2 cellular contexts compared by ENCODE assay signal in genomic region chr6:133889557-133890301, GRCh38.
TF ChIP-seq lines count a peak whose summit lies in the region.

No MANE protein-coding gene starts in this region.

TF ChIP-seq in liver, 16 proteins besides CTCF, POLR2A, EP300 and RAD21:
- TF ChIP-seq ZBTB33 (IDR thresholded peaks at IDR 0.05) (no peak), HNF4G (IDR thresholded peaks at IDR 0.05) (no peak), RXRA (IDR thresholded peaks at IDR 0.05) (no peak), FOXA2 (IDR thresholded peaks at IDR 0.05) (no peak), SP1 (IDR thresholded peaks at IDR 0.05) (no peak), REST (IDR thresholded peaks at IDR 0.05) (no peak), NR2F2 (IDR thresholded peaks at IDR 0.05) (no peak), GABPA (IDR thresholded peaks at IDR 0.05 in 1 of 2, conservative IDR thresholded peaks at IDR 0.05 in 1 of 2) (no peak), HNF4A (conservative IDR thresholded peaks at IDR 0.05) (no peak), TAF1 (conservative IDR thresholded peaks at IDR 0.05) (no peak)

TF ChIP-seq in HepG2, 621 proteins besides CTCF, POLR2A, EP300 and RAD21 (continued from another document):
- TF ChIP-seq ZNF512 (CRISPR knock-in tag; IDR thresholded peaks at IDR 0.05) = no peak
- no peak for TF ChIP-seq AKNA (CRISPR knock-in tag; IDR thresholded peaks at IDR 0.05; ENCODE audit: borderline replicate concordance)
- no peak for TF ChIP-seq CERS6 (CRISPR knock-in tag; IDR thresholded peaks at IDR 0.05)
- TF ChIP-seq ZNF687 (CRISPR knock-in tag; IDR thresholded peaks at IDR 0.05) = no peak
- TF ChIP-seq ZNF615 (CRISPR knock-in tag; IDR thresholded peaks at IDR 0.05; ENCODE audit: borderline replicate concordance) = no peak
- no peak for TF ChIP-seq ZFP62 (CRISPR knock-in tag; IDR thresholded peaks at IDR 0.05)
- no peak for TF ChIP-seq ELF1 (CRISPR knock-in tag; IDR thresholded peaks at IDR 0.05)
- TF ChIP-seq ATF6 (CRISPR knock-in tag; conservative IDR thresholded peaks at IDR 0.05) = no peak
- TF ChIP-seq TRAFD1 (CRISPR knock-in tag; IDR thresholded peaks at IDR 0.05; ENCODE audit: borderline replicate concordance) = no peak
TF ChIP-seq in HepG2: peak in this region for 0.
